ENCODE assay signal across 10 cellular contexts in the genomic region with DNA sequence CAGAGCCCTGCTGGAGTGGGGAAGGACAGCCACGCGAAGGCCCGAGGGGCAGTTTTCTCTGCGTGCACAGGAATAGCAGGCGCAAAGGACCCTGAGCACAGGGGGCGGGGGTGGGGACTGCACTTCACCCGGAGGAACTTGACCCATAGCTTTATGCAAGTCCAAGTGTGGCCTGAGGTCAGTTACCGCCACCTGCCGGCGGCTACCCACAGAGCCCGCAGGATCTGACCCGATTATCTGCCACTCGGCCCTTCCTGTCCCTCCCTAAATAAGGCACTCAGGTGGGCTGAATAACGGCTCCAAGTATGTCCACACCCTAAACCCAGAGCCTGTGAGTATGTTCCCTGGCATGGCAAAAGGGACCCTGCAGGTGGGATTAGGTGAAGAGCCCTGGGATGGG.
DNase-seq lines count a peak whose midpoint lies in the region; ATAC-seq, FAIRE-seq and TF ChIP-seq lines count a peak whose summit lies in the region.
"Had no signal": no experiment of that assay in that cellular context is flagged by ENCODE, and none has a peak within 500 bp of the region (broad histone marks: within the 10 kb centered on the region; RNA-seq: fewer than 3 reads in every experiment).

No MANE protein-coding gene starts in this region.

- no peak overlapping the region for H3K27ac ChIP-seq in HepG2 (ENCODE audit: extremely low read length, insufficient read depth, low read length)
- H3K27ac ChIP-seq in uterus: no peak overlapping the region

- H3K4me1 Mint-ChIP-seq in CD14-positive monocyte: peaks cover 35% of the 10 kb centered on the region

- FAIRE-seq in HepG2 (lab: Jason Lieb, UNC) (no peak), urothelium cell line (lab: Jason Lieb, UNC) (no peak)

- H3K27me3 Mint-ChIP-seq in CD14-positive monocyte (ENCODE audit: low read depth in 3 of 3): peaks cover 6 to 26% (median 23%) of the 10 kb centered on the region in 3 donors

- peak; percentile 48 for DNase-seq in CD14-positive monocyte (ENCODE audit: low spot score)
- no peak for DNase-seq in HFF-Myc (ENCODE audit: extremely low read depth, low read depth)
- no peak for DNase-seq in choroid plexus epithelial cell (ENCODE audit: low read depth)
- DNase-seq in HepG2 (ENCODE audit: low spot score): no peak
- DNase-seq in T1000 (lab: John Stamatoyannopoulos, UW): no peak
- DNase-seq in activated CD4-positive, alpha-beta T cell treated with anti-CD3 and anti-CD28 coated beads, Interleukin-2, amount 50 U/mL, for 1 hour: no peak
- no peak for DNase-seq in urothelium cell line (ENCODE audit: low spot score)
- no peak for DNase-seq in uterus
- DNase-seq: CD8-positive, alpha-beta T cell had no signal

- peak; percentile 31; the same call in 1 of the 3 replicates for ATAC-seq in HepG2
- ATAC-seq: CD8-positive, alpha-beta T cell had no signal

- TF ChIP-seq CTCF in CD14-positive monocyte (IDR thresholded peaks at IDR 0.05) (peak; percentile 79), HFF-Myc (IDR thresholded peaks at IDR 0.05; ENCODE audit: low read depth, low read length, missing control alignments) (peak; percentile 18), choroid plexus epithelial cell (conservative IDR thresholded peaks at IDR 0.05; ENCODE audit: low read depth, low read length) (peak; percentile 44), HepG2 (CRISPR knock-in tag; IDR thresholded peaks at IDR 0.05) (peak; percentile 47), uterus (IDR thresholded peaks at IDR 0.05) (peak in 2 of 4 experiments; percentile 8 to 16)

- POLR2A ChIA-PET in HepG2 (lab: Yijun Ruan, JAX): no interaction called here

- CTCF ChIA-PET in HepG2 (lab: Yijun Ruan, JAX; ENCODE audit: low intra/inter-chr PET ratio, low total read pairs): no interaction called here

- intact Hi-C loops in CD14-positive monocyte (cut with micrococcal nuclease): loop anchor here (2.0 to 5.0 kb wide), 2 partner anchors 284 to 286 kb away; no protein-coding TSS in a partner anchor
- intact Hi-C loops in HepG2 (cut with micrococcal nuclease; ENCODE audit: unreplicated experiment): no loop called here
- intact Hi-C loops in uterus (cut with DNase I; ENCODE audit: low total_unique reads): no loop called here

- H3K4me1 ChIP-seq in HepG2 (ENCODE audit: insufficient read depth, low read length) (no peaks in the 10 kb centered on the region), uterus (no peaks in the 10 kb centered on the region)

- H2AFZ ChIP-seq in HepG2 (ENCODE audit: low read length): no peak overlapping the region

- H3K36me3 Mint-ChIP-seq in CD14-positive monocyte: peaks cover 3 to 10% of the 10 kb centered on the region in 2 donors
- H3K36me3 Mint-ChIP-seq: CD8-positive, alpha-beta T cell had no signal

- H3K79me2 ChIP-seq in HepG2 (ENCODE audit: insufficient read depth, low read length): no peaks in the 10 kb centered on the region

- H4K20me1 ChIP-seq in HepG2 (ENCODE audit: insufficient read depth, low read length): no peaks in the 10 kb centered on the region

- WGBS in HepG2 (ENCODE audit: low lambda C conversion rate): 0% methylated on average over 3 of the region's 14 CpGs

- in situ Hi-C loops in HepG2 (cut with HindIII; ENCODE audit: extremely low pct_ligation_motif_present, low pct_unique_long_range_greater_than_20kb): no loop called here

- H3K4me3 Mint-ChIP-seq in CD14-positive monocyte: peak overlapping the region in 1 of 2 donors; percentile 39
- H3K4me3 Mint-ChIP-seq: CD8-positive, alpha-beta T cell had no signal

- TF ChIP-seq POLR2A in HepG2 (IDR thresholded peaks at IDR 0.05; ENCODE audit: insufficient read depth in 1 of 2, low read depth in 2 of 2, low read length in 2 of 2): no peak
- TF ChIP-seq POLR2A in uterus (IDR thresholded peaks at IDR 0.05): no peak

- TF ChIP-seq EP300 in HepG2 (IDR thresholded peaks at IDR 0.05; ENCODE audit: low read depth in 2 of 2, low read length in 2 of 2) (no peak), HepG2 (CRISPR knock-in tag; IDR thresholded peaks at IDR 0.05; ENCODE audit: borderline replicate concordance) (no peak)

- H3K4me2 ChIP-seq in HepG2 (ENCODE audit: low read depth, low read length): no peak overlapping the region
- H3K4me2 ChIP-seq: smooth muscle cell had no signal

- no peaks in the 10 kb centered on the region for H3K36me3 ChIP-seq in HepG2 (replicated peaks in 1 of 2; ENCODE audit: control insufficient read depth in 1 of 2, insufficient read depth in 2 of 2, low read length in 2 of 2)
- H3K36me3 ChIP-seq in uterus: no peaks in the 10 kb centered on the region

- H3K4me3 ChIP-seq in HFF-Myc (replicated peaks; ENCODE audit: low read depth, low read length): no peak overlapping the region
- H3K4me3 ChIP-seq in choroid plexus epithelial cell (ENCODE audit: low read depth, low read length): no peak overlapping the region
- no peak overlapping the region for H3K4me3 ChIP-seq in HepG2 (replicated peaks in 1 of 3; ENCODE audit: insufficient read depth in 1 of 3, low read depth in 2 of 3, low read length in 3 of 3)
- no peak overlapping the region for H3K4me3 ChIP-seq in uterus
- H3K4me3 ChIP-seq: smooth muscle cell had no signal

- no peak for TF ChIP-seq RAD21 in HepG2 (CRISPR knock-in tag; IDR thresholded peaks at IDR 0.05)

- peaks cover 11% of the 10 kb centered on the region; the same call in 1 of the 2 replicates for H3K9me3 ChIP-seq in HepG2 (ENCODE audit: low read length)
- peaks cover 0 to 6% of the 10 kb centered on the region in 2 donors for H3K9me3 ChIP-seq in uterus

- H3K27ac Mint-ChIP-seq in CD14-positive monocyte: peak overlapping the region in 3 of 7 donors; percentile 34 to 74 (median 61)
- H3K27ac Mint-ChIP-seq: CD8-positive, alpha-beta T cell had no signal

- BruUV-seq in HepG2 (replicated peaks; lab: Mats Ljungman, UMichigan): no TSS peak

- H3K9ac ChIP-seq in HepG2 (ENCODE audit: insufficient read depth, low read depth, low read length): no peak overlapping the region

- H3K9me3 Mint-ChIP-seq in CD14-positive monocyte: peaks cover 20 to 45% (median 30%) of the 10 kb centered on the region in 7 donors

- H3K27me3 ChIP-seq in HepG2 (ENCODE audit: control insufficient read depth in 1 of 2, insufficient read depth in 2 of 2, low read length in 2 of 2) (peaks cover 3 to 23% of the 10 kb centered on the region in 2 experiments; a peak in 4 of 5 replicates), uterus (no peaks in the 10 kb centered on the region)

TF ChIP-seq in HepG2, 621 proteins besides CTCF, POLR2A, EP300 and RAD21:
- TF ChIP-seq STAG1 (CRISPR knock-in tag; IDR thresholded peaks at IDR 0.05) (peak; percentile 40), ZNF816 (CRISPR knock-in tag; IDR thresholded peaks at IDR 0.05; ENCODE audit: borderline replicate concordance) (no peak)

Comparison
In these comparisons a context has a peak if more than half of its experiments do, and no peak if none do; other contexts are left out.
1. intact Hi-C loops: an anchor here in CD14-positive monocyte (2.0 to 5.0 kb wide); none called in HepG2 and uterus.